ENCODE assay signal across 10 cellular contexts in the genomic region with DNA sequence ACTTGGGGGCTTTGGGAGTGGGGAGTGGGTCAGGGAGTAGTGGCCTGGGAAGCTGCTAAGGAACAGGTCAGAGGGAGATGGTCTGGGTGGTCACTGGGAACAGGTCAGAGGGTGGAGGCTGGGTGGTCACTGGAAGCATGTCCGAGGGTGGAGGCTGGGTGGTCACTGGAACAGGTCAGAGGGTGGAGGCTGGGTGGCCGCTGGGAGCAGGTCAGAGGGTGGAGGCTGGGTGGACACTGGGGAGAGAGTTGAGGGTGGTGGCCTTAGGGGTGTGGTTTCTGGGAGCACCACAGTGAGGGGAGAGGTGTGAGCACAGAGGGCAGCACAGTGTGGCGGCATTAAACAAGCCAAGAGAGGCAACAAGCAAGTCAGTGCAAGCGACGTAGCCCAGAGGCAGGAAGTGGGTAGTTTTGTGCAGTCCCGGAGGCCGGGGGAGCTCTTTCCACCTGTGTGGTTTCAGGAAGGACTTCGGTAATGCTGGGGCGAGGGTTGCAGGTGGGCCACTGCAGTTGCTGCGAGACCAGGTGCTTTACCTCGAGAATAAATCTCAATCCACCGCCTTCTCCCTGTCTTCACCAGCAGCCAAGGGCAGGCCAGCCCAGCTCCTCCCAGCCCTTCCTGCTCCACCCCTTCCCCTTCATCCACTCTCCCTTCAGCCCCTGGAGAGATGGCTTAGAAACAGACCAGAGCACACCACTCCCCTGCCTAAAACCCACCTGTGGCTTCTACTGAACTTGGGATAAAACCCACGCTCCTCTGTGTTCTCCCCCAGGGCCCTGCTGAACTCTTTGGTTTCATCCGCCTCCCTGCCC. TPM values are rescaled to one million over a fixed set of nuclear protein-coding genes. Genes with fewer than 3 reads are reported as not detected.
A peak's percentile ranks its signal among the peaks of the same experiment; 100 is the strongest.
DNase-seq lines count a peak whose midpoint lies in the region; ATAC-seq, FAIRE-seq and TF ChIP-seq lines count a peak whose summit lies in the region.
"Had no signal": no experiment of that assay in that cellular context is flagged by ENCODE, and none has a peak within 500 bp of the region (broad histone marks: within the 10 kb centered on the region; RNA-seq: fewer than 3 reads in every experiment).

No MANE protein-coding gene starts in this region.

- H3K9me3 ChIP-seq in KOPT-K1 (ENCODE audit: insufficient read depth, low read length, poor library complexity, severe bottlenecking) (no peaks in the 10 kb centered on the region), GM12878 (replicated peaks; ENCODE audit: control insufficient read depth, insufficient read depth, low read length) (no peaks in the 10 kb centered on the region)

- intact Hi-C loops in GM12878 (cut with micrococcal nuclease; ENCODE audit: unreplicated experiment) = no loop called here

- peak; percentile 21; the same call in 1 of the 2 replicates for TF ChIP-seq RAD21 in GM12878 (IDR thresholded peaks at IDR 0.05; ENCODE audit: insufficient read depth, low read depth, low read length)

- H2AFZ ChIP-seq in GM12878 (ENCODE audit: control insufficient read depth, low read depth, low read length) = no peak overlapping the region; the same call in 1 of the 2 replicates
- H2AFZ ChIP-seq: PC-9 had no signal

- ATAC-seq in GM12878 (peak; percentile 70), GM19395 (IDR thresholded peaks at IDR 0.05; ENCODE audit: unreplicated experiment) (no peak), HG03571 (IDR thresholded peaks at IDR 0.05; ENCODE audit: unreplicated experiment) (no peak), GM19023 (IDR thresholded peaks at IDR 0.05; ENCODE audit: unreplicated experiment) (no peak)

- H3K4me1 ChIP-seq in GM12878 (ENCODE audit: control insufficient read depth, insufficient read depth, low read length) = no peaks in the 10 kb centered on the region

- POLR2A ChIA-PET in GM12878 (lab: Charles Lee) = no interaction called here

- no peaks in the 10 kb centered on the region for H3K27me3 ChIP-seq in GM12878 (replicated peaks in 1 of 2; ENCODE audit: control insufficient read depth in 2 of 2, insufficient read depth in 2 of 2, low read length in 1 of 2)

- no peaks in the 10 kb centered on the region for H3K79me2 ChIP-seq in GM12878 (ENCODE audit: control insufficient read depth, insufficient read depth, low read length)

- H3K4me2 ChIP-seq in GM12878 (ENCODE audit: control insufficient read depth, insufficient read depth) = no peak overlapping the region
- H3K4me2 ChIP-seq: PC-9 had no signal

- SMC1A ChIA-PET in GM12878 (lab: Charles Lee; ENCODE audit: uncharacterized antibody, unreplicated experiment) = no interaction called here

- TF ChIP-seq EP300 in GM12878 (IDR thresholded peaks at IDR 0.05; ENCODE audit: borderline replicate concordance in 1 of 2, control insufficient read depth in 1 of 2, low read depth in 2 of 2, low read length in 2 of 2) = no peak

- CTCF ChIA-PET in GM12878 (lab: Yijun Ruan, JAX) = no interaction called here

- 28% methylated on average over 14 of the region's 14 CpGs for WGBS in GM12878 (ENCODE audit: insufficient coverage, insufficient replicate concordance, low lambda C conversion rate, missing lambda C conversion rate)

- H3K27ac ChIP-seq in KOPT-K1 (ENCODE audit: low read depth, low read length, poor library complexity, severe bottlenecking) (peak overlapping the region; percentile 38), GM12878 (ENCODE audit: control insufficient read depth, insufficient read depth) (no peak overlapping the region)
- H3K27ac ChIP-seq: PC-9 had no signal

- RAD21 ChIA-PET in GM12878 (lab: Charles Lee; ENCODE audit: unreplicated experiment) = no interaction called here

- no peak overlapping the region for H3K9ac ChIP-seq in GM12878 (ENCODE audit: control insufficient read depth, insufficient read depth, low read length)

- H3K36me3 ChIP-seq in KOPT-K1 (ENCODE audit: insufficient read depth, low read length) (no peaks in the 10 kb centered on the region), GM12878 (ENCODE audit: control insufficient read depth in 2 of 2, insufficient read depth in 2 of 2, low read length in 1 of 2) (no peaks in the 10 kb centered on the region)

- FAIRE-seq in GM12878 (lab: Jason Lieb, UNC) = no peak

- TF ChIP-seq CTCF in GM12878 (IDR thresholded peaks at IDR 0.05 in 2 of 3, conservative IDR thresholded peaks at IDR 0.05 in 1 of 3; ENCODE audit: control insufficient read depth in 2 of 3, extremely low read depth in 1 of 3, insufficient read depth in 1 of 3, low read depth in 3 of 3, low read length in 3 of 3) = 0 out of 6 replicates have a peak, but pooled peaks of 1 of the 3 experiments have one; percentile 12

- H3K4me3 ChIP-seq in GM12878 = no peak overlapping the region
- H3K4me3 ChIP-seq: PC-9 had no signal

- H4K20me1 ChIP-seq in GM12878 (ENCODE audit: control insufficient read depth, insufficient read depth) = no peaks in the 10 kb centered on the region

- peak; percentile 33 to 45 for DNase-seq in activated CD4-positive, alpha-beta T cell treated with anti-CD3 and anti-CD28 coated beads for 4 hours
- no peak for DNase-seq in GM12878 (ENCODE audit: low read depth, low spot score)
- peak; percentile 24 to 35 for DNase-seq in stimulated activated CD4-positive, alpha-beta T cell treated with anti-CD3 and anti-CD28 coated beads, Interleukin-4, amount 100 ng/mL, for 4 hours
- no peak for DNase-seq in GM19240 (ENCODE audit: insufficient read length, low spot score)
- DNase-seq: islet precursor cell, PC-9 had no signal

- TF ChIP-seq POLR2A in GM12878 (IDR thresholded peaks at IDR 0.05; ENCODE audit: low read depth, low read length) = no peak

- no TSS peak for BruUV-seq in GM12878 (replicated peaks; lab: Mats Ljungman, UMichigan)

- in situ Hi-C loops in GM12878 (cut with MboI) = no loop called here

TF ChIP-seq in GM12878, 131 proteins besides CTCF, POLR2A, EP300 and RAD21:
- peak; percentile 39 for TF ChIP-seq SPI1 (IDR thresholded peaks at IDR 0.05; ENCODE audit: borderline replicate concordance, insufficient read depth, low read depth, low read length)
- no peak for TF ChIP-seq MTA2 (IDR thresholded peaks at IDR 0.05; ENCODE audit: low read depth)

RNA-seq across cellular contexts. Expression of gene CACNA1I, which starts 3.2 kb away (rescaled TPM):
- total RNA-seq in GM12878 (2013; cell fraction: nucleolus; rRNA removed) = 0.07 and 0.10 TPM in 2 replicates
- total RNA-seq in GM12878 (2014; rRNA removed) (not detected in 2 replicates), GM12878 (2014; rRNA removed; fragmentation: Illumina TruSeq; extraction: Trizol) (not detected in 2 replicates), GM12878 (2021) (0.03 TPM in 2 replicates)
- polyA plus RNA-seq in GM12878 (2011; ENCODE audit: low read depth) = not detected
- polyA plus RNA-seq in GM12878 (2011; rRNA removed) (0.01 TPM in 1 of 2 replicates, not detected in the other), GM12878 (2014; fragmentation: Illumina TruSeq; extraction: Trizol) (not detected in 2 replicates), GM12878 (2014; fragmentation: Nextera tagmentation; extraction: Ambion mirVana) (not detected), GM12878 (2014; rRNA removed) (not detected in 2 replicates), GM12878 (2016; fragmentation: Nextera tagmentation; extraction: Ambion mirVana) (not detected)
- polyA plus RNA-seq in GM12878 (2011; cell fraction: cytosol; rRNA removed) = 0.01 TPM in 1 of 2 replicates, not detected in the other
- polyA plus RNA-seq in GM12878 (2011; cell fraction: nucleus; rRNA removed) = 0.04 and 0.06 TPM in 2 replicates
- polyA plus RNA-seq in GM12878 (2012) = not detected in 2 replicates
- polyA minus RNA-seq in GM12878 (2011; rRNA and poly(A)+ RNA removed) = under 0.01 TPM in 1 of 2 replicates, not detected in the other
- not detected in 2 replicates for polyA minus RNA-seq in GM12878 (2011; cell fraction: cytosol; rRNA and poly(A)+ RNA removed)
- not detected in 2 replicates for polyA minus RNA-seq in GM12878 (2011; cell fraction: nucleus; rRNA and poly(A)+ RNA removed)

RNA-seq across cellular contexts. Expression of gene RPS19BP1, which starts 34.8 kb away (rescaled TPM):
- 43.6 and 46.7 TPM in 2 replicates for total RNA-seq in GM12878 (2013; cell fraction: nucleolus; rRNA removed)
- total RNA-seq in GM12878 (2014; rRNA removed) = 106 and 132 TPM in 2 replicates
- total RNA-seq in GM12878 (2014; rRNA removed; fragmentation: Illumina TruSeq; extraction: Trizol) = 36.6 and 47.5 TPM in 2 replicates
- total RNA-seq in GM12878 (2021) = 83.6 and 85.7 TPM in 2 replicates
- 23.5 TPM for polyA plus RNA-seq in GM12878 (2011; ENCODE audit: low read depth)
- polyA plus RNA-seq in GM12878 (2011; rRNA removed) = 48.1 and 71.5 TPM in 2 replicates
- 100 and 140 TPM in 2 replicates for polyA plus RNA-seq in GM12878 (2011; cell fraction: cytosol; rRNA removed)
- polyA plus RNA-seq in GM12878 (2011; cell fraction: nucleus; rRNA removed) = 73.0 and 84.9 TPM in 2 replicates
- 59.4 and 59.8 TPM in 2 replicates for polyA plus RNA-seq in GM12878 (2012)
- polyA plus RNA-seq in GM12878 (2014; fragmentation: Illumina TruSeq; extraction: Trizol) = 8.8 and 20.3 TPM in 2 replicates
- polyA plus RNA-seq in GM12878 (2014; fragmentation: Nextera tagmentation; extraction: Ambion mirVana) = 10 to 100 TPM in 1 of 2 experiments, 1 to 10 TPM in 1; 2.7 to 14.3 TPM
- polyA plus RNA-seq in GM12878 (2014; rRNA removed) = 146 and 170 TPM in 2 replicates
- 100 to 1,000 TPM; 178 to 206 TPM for polyA plus RNA-seq in GM12878 (2016; fragmentation: Nextera tagmentation; extraction: Ambion mirVana)
- 11.3 and 24.2 TPM in 2 replicates for polyA minus RNA-seq in GM12878 (2011; rRNA and poly(A)+ RNA removed)
- 8.0 and 9.8 TPM in 2 replicates for polyA minus RNA-seq in GM12878 (2011; cell fraction: cytosol; rRNA and poly(A)+ RNA removed)
- 19.3 and 32.1 TPM in 2 replicates for polyA minus RNA-seq in GM12878 (2011; cell fraction: nucleus; rRNA and poly(A)+ RNA removed)

RNA-seq across cellular contexts. Expression of gene ATF4, which starts 47.0 kb away (rescaled TPM):
- 140 and 144 TPM in 2 replicates for total RNA-seq in GM12878 (2013; cell fraction: nucleolus; rRNA removed)
- total RNA-seq in GM12878 (2014; rRNA removed) = 308 and 320 TPM in 2 replicates
- total RNA-seq in GM12878 (2014; rRNA removed; fragmentation: Illumina TruSeq; extraction: Trizol) = 340 and 355 TPM in 2 replicates
- total RNA-seq in GM12878 (2021) = 326 and 331 TPM in 2 replicates
- polyA plus RNA-seq in GM12878 (2011; ENCODE audit: low read depth) = 395 TPM
- polyA plus RNA-seq in GM12878 (2011; rRNA removed) = 566 and 603 TPM in 2 replicates
- 689 and 827 TPM in 2 replicates for polyA plus RNA-seq in GM12878 (2011; cell fraction: cytosol; rRNA removed)
- polyA plus RNA-seq in GM12878 (2011; cell fraction: nucleus; rRNA removed) = 737 and 862 TPM in 2 replicates
- 477 and 719 TPM in 2 replicates for polyA plus RNA-seq in GM12878 (2012)
- 520 and 576 TPM in 2 replicates for polyA plus RNA-seq in GM12878 (2014; fragmentation: Illumina TruSeq; extraction: Trizol)
- 100 to 1,000 TPM in 1 of 2 experiments, 10 to 100 TPM in 1; 88.3 to 187 TPM for polyA plus RNA-seq in GM12878 (2014; fragmentation: Nextera tagmentation; extraction: Ambion mirVana)
- polyA plus RNA-seq in GM12878 (2014; rRNA removed) = 508 and 605 TPM in 2 replicates
- 100 to 1,000 TPM; 165 to 178 TPM for polyA plus RNA-seq in GM12878 (2016; fragmentation: Nextera tagmentation; extraction: Ambion mirVana)
- polyA minus RNA-seq in GM12878 (2011; rRNA and poly(A)+ RNA removed) = 145 and 253 TPM in 2 replicates
- 58.9 and 61.0 TPM in 2 replicates for polyA minus RNA-seq in GM12878 (2011; cell fraction: cytosol; rRNA and poly(A)+ RNA removed)
- polyA minus RNA-seq in GM12878 (2011; cell fraction: nucleus; rRNA and poly(A)+ RNA removed) = 146 and 184 TPM in 2 replicates

Comparison
In these comparisons a context has a peak if more than half of its experiments do, and no peak if none do; other contexts are left out.
1. DNase-seq: peak in activated CD4-positive, alpha-beta T cell treated with anti-CD3 and anti-CD28 coated beads for 4 hours (2 of 2) and stimulated activated CD4-positive, alpha-beta T cell treated with anti-CD3 and anti-CD28 coated beads, Interleukin-4, amount 100 ng/mL, for 4 hours (2 of 2); none in GM12878 (single experiment) and GM19240 (single experiment).